In the genomic region with DNA sequence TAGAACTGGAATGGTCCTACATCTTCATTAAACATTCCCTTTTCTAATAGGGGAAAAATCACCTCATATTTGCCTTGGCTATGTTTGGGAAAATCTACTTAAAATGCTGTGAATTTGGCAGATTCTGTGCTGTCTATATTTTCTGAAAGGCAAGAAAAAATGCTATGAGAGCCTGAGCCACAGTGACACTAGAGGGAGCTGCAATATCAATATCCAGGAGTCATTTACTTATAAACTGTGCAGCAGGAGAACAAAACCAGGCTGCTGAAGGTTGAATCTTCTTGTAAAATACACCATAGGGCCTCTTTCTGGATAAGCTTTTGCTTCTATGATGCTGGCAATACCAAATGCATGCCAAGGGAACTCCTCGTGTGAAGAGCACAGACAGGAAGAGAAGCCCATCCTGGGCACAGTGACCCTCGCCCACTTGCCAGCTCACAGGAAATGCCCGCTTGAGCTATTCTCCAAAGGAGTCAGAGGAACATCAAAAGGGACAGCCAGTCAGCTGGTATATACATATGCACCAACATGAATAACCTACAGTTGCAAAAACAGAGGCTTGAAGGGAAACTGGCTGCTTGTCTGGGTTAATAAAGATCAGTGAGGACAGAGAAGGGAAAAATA, we compare ENCODE assay signal across 1 cellular context.
TF ChIP-seq lines count a peak whose summit lies in the region.

No MANE protein-coding gene starts in this region.

TF ChIP-seq in IMR-90, 13 proteins besides CTCF, POLR2A, EP300 and RAD21:
- TF ChIP-seq SMC3 (IDR thresholded peaks at IDR 0.05; ENCODE audit: low read depth, low read length) (peak; percentile 89), CEBPB (IDR thresholded peaks at IDR 0.05; ENCODE audit: low read depth, low read length) (no peak), USF2 (IDR thresholded peaks at IDR 0.05; ENCODE audit: low read depth, low read length) (0 out of 2 replicates have a peak, but pooled peaks have one; percentile 1)
